Comparison of ENCODE assay signal across 8 cellular contexts in the genomic region with DNA sequence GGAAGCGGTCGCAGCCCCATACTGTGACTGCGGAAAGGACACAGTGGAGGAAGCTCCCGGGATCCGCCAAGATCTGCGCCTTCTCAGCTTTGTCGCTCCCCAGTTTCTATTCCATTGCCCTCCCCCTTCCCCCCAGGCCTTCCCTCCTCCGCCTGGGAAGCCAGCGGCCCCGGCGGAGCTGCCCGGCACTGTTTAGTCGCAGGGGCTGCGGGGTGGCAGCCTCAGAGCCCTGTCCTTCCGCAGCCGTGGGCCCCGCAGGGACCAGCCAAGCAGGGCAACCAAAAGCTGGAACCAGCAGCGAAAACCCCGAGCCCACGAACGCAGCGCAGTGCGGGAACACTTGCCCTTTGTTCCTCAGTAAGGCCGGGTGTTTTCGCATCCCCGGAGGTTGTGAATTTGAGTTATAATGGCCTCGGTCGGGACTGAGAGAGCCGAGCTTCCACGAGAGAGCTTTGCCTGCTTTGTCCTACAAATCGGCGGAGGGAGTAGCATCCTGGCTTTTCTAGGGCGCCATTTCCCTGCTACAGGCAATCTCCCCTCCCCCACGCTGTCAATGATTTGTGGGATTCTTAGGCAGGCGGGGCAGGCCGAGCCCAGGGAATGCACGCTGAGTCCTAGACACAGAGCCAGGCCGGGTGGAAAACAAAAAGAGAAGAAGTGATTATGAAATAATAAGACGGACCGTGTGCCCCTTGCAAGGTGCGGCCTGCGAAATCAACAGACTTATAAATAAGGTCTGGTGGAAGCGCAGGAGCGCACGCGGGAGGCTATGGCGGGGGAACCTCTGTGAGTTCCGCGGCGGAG. TPM values are rescaled to one million over a fixed set of nuclear protein-coding genes. Genes with fewer than 3 reads are reported as not detected.
DNase-seq lines count a peak whose midpoint lies in the region; ATAC-seq and TF ChIP-seq lines count a peak whose summit lies in the region.

No MANE protein-coding gene starts in this region.

- H3K27ac Mint-ChIP-seq in MCF 10A (ENCODE audit: low read depth, unreplicated experiment) = no peak overlapping the region
- no peak overlapping the region for H3K27ac Mint-ChIP-seq in activated CD8-positive, alpha-beta memory T cell treated with anti-CD3 and anti-CD28 coated beads, Interleukin-2, amount 10 ng/mL, durations not matched to agents 7 days and 5 days

- peaks cover 21% of the 10 kb centered on the region for H3K4me1 Mint-ChIP-seq in MCF 10A (ENCODE audit: insufficient read depth, unreplicated experiment)
- peaks cover 37% of the 10 kb centered on the region for H3K4me1 Mint-ChIP-seq in activated CD8-positive, alpha-beta memory T cell treated with anti-CD3 and anti-CD28 coated beads, Interleukin-2, amount 10 ng/mL, durations not matched to agents 7 days and 5 days

- CTCF ChIA-PET in MCF 10A (lab: Yijun Ruan, JAX) = interaction anchor here (0.5 to 0.9 kb wide), 2 partner anchors 74 to 1942 kb away, joined by 3 to 4 read pairs; a partner anchor contains a TSS
- CTCF ChIA-PET in activated CD8-positive, alpha-beta memory T cell treated with anti-CD3 and anti-CD28 coated beads, Interleukin-2, amount 10 ng/mL, durations not matched to agents 7 days and 5 days (lab: Charles Lee) = interaction anchor here (1.1 to 2.2 kb wide), 3 partner anchors 17 to 112 kb away, joined by 3 to 16 read pairs (median 3); no protein-coding TSS in a partner anchor

- DNase-seq in NCI-H2227 (lab: John Stamatoyannopoulos, UW; ENCODE audit: unreplicated experiment) = peak; percentile 96
- DNase-seq in MCF 10A (ENCODE audit: unreplicated experiment) = no peak
- DNase-seq in iPS-NIHi11 (ENCODE audit: low spot score) = peak; percentile 66
- peak; percentile 79 for DNase-seq in sciatic nerve (ENCODE audit: low spot score)
- no peak for DNase-seq in DMS114 treated with DMSO at 0.1 percent for 48 hours (lab: John Stamatoyannopoulos, UW; ENCODE audit: unreplicated experiment)
- no peak for DNase-seq in activated gamma-delta T cell (lab: John Stamatoyannopoulos, UW)
- no peak for DNase-seq in activated CD8-positive, alpha-beta memory T cell treated with anti-CD3 and anti-CD28 coated beads, Interleukin-2, amount 10 ng/mL, durations not matched to agents 7 days and 5 days

- peak; percentile 75 for ATAC-seq in sciatic nerve
- no peak for ATAC-seq in activated CD8-positive, alpha-beta memory T cell treated with anti-CD3 and anti-CD28 coated beads, Interleukin-2, amount 10 ng/mL, durations not matched to agents 7 days and 5 days

- H3K9me3 Mint-ChIP-seq in MCF 10A (ENCODE audit: unreplicated experiment) = no peaks in the 10 kb centered on the region
- no peaks in the 10 kb centered on the region for H3K9me3 Mint-ChIP-seq in activated CD8-positive, alpha-beta memory T cell treated with anti-CD3 and anti-CD28 coated beads, Interleukin-2, amount 10 ng/mL, durations not matched to agents 7 days and 5 days (ENCODE audit: low read depth)

- peak overlapping the region; percentile 36 for H3K4me3 Mint-ChIP-seq in MCF 10A (ENCODE audit: unreplicated experiment)
- no peak overlapping the region for H3K4me3 Mint-ChIP-seq in activated CD8-positive, alpha-beta memory T cell treated with anti-CD3 and anti-CD28 coated beads, Interleukin-2, amount 10 ng/mL, durations not matched to agents 7 days and 5 days

- peaks cover 6% of the 10 kb centered on the region for H3K36me3 Mint-ChIP-seq in MCF 10A (ENCODE audit: insufficient read depth, unreplicated experiment)
- H3K36me3 Mint-ChIP-seq in activated CD8-positive, alpha-beta memory T cell treated with anti-CD3 and anti-CD28 coated beads, Interleukin-2, amount 10 ng/mL, durations not matched to agents 7 days and 5 days = peaks cover 2% of the 10 kb centered on the region

- peak overlapping the region; percentile 10; the same call in 1 of the 2 replicates for H3K4me3 ChIP-seq in GM08714 (ENCODE audit: low read length)

- BruUV-seq in MCF 10A (replicated peaks; lab: Mats Ljungman, UMichigan) = no TSS peak

- POLR2A ChIA-PET in MCF 10A (lab: Yijun Ruan, JAX) = interaction anchor here (1.0 kb wide), 1 partner anchor 9 kb away, joined by 3 read pairs; no protein-coding TSS in a partner anchor

- TF ChIP-seq CTCF in MCF 10A (IDR thresholded peaks at IDR 0.05; ENCODE audit: unreplicated experiment) = no peak

- H3K27me3 Mint-ChIP-seq in MCF 10A (ENCODE audit: insufficient read depth, unreplicated experiment) = peaks cover 70% of the 10 kb centered on the region
- peaks cover 87% of the 10 kb centered on the region for H3K27me3 Mint-ChIP-seq in activated CD8-positive, alpha-beta memory T cell treated with anti-CD3 and anti-CD28 coated beads, Interleukin-2, amount 10 ng/mL, durations not matched to agents 7 days and 5 days

- intact Hi-C loops in MCF 10A (cut with micrococcal nuclease) = no loop called here
- intact Hi-C loops in sciatic nerve (cut with DNase I) = no loop called here

RNA-seq across cellular contexts. Expression of a gene that starts 4.0 kb away (rescaled TPM):
- 0.47 and 0.54 TPM in 2 replicates for total RNA-seq in MCF 10A (2022)
- 39.4 TPM for total RNA-seq in sciatic nerve
- total RNA-seq in activated CD8-positive, alpha-beta memory T cell treated with anti-CD3 and anti-CD28 coated beads, Interleukin-2, amount 10 ng/mL, durations not matched to agents 7 days and 5 days = not detected

RNA-seq across cellular contexts. Expression of a gene that starts 27.3 kb away (rescaled TPM):
- total RNA-seq in MCF 10A (2022) (27.9 and 40.0 TPM in 2 replicates), sciatic nerve (21.2 TPM)
- total RNA-seq in activated CD8-positive, alpha-beta memory T cell treated with anti-CD3 and anti-CD28 coated beads, Interleukin-2, amount 10 ng/mL, durations not matched to agents 7 days and 5 days = 10 to 100 TPM; 24.4 TPM

Comparison
In these comparisons a context has a peak if more than half of its experiments do, and no peak if none do; other contexts are left out.
1. DNase-seq: peak in NCI-H2227 (single experiment), iPS-NIHi11 (single experiment) and sciatic nerve (single experiment); none in MCF 10A (single experiment), DMS114 treated with DMSO at 0.1 percent for 48 hours (single experiment), activated gamma-delta T cell (single experiment) and activated CD8-positive, alpha-beta memory T cell treated with anti-CD3 and anti-CD28 coated beads, Interleukin-2, amount 10 ng/mL, durations not matched to agents 7 days and 5 days (single experiment).
2. RNA of a gene that starts 4.0 kb away (total RNA-seq): 39.4 TPM in sciatic nerve (single experiment); 0.47 to 0.54 TPM in MCF 10A and not detected in activated CD8-positive, alpha-beta memory T cell treated with anti-CD3 and anti-CD28 coated beads, Interleukin-2, amount 10 ng/mL, durations not matched to agents 7 days and 5 days; every median in the first group is over 10 times any median in the second.